In the genomic region with DNA sequence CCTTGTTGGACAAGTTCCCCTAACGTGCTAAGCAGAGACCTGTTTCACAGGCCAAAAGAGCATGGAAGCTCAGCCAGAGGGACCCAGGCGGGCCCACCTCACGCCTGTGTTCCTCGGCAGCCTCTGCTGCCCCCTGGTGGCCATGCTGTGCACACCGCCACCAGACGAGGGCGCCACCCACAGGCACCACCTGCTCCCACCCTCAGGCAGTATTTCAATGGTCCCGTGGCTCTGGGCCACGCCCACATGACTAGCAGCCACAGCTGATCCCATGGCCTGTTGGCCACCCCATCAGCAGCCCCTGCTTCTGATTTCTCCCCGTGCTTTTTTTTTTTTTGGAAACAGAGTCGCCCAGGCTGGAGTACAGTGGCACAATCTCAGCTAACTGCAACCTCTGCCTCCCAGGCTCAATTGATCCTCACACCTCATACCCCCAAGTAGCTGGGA, we compare ENCODE assay signal across 8 cellular contexts. TPM values are rescaled to one million over a fixed set of nuclear protein-coding genes. Genes with fewer than 3 reads are reported as not detected.
DNase-seq lines count a peak whose midpoint lies in the region; ATAC-seq and TF ChIP-seq lines count a peak whose summit lies in the region.

No MANE protein-coding gene starts in this region.

- DNase-seq in G401 (ENCODE audit: low spot score), result peak; percentile 78
- peak; percentile 96 for DNase-seq in HEK293T (ENCODE audit: extremely low spot score)
- DNase-seq in NCI-H146 (lab: John Stamatoyannopoulos, UW), result peak; percentile 90
- DNase-seq in T-helper 2 cell, result peak; percentile 79 to 89 (median 83)
- DNase-seq in amniotic epithelial cell (ENCODE audit: low read depth), result peak; percentile 81
- DNase-seq in left ventricle myocardium superior, result peak; percentile 94
- DNase-seq in sciatic nerve (ENCODE audit: low spot score), result peak; percentile 93

- CTCF ChIA-PET in HEK293T (lab: Yijun Ruan, JAX), result interaction anchor here (0.6 to 8.6 kb wide), 12 partner anchors 11 to 265 kb away, joined by 3 to 130 read pairs (median 4); partner anchors contain the start of genes POLR3K and RHBDF1

- in situ Hi-C loops in G401 (cut with HindIII; ENCODE audit: low sequenced_read_pairs), result no loop called here

- POLR2A ChIA-PET in HEK293T (lab: Yijun Ruan, JAX), result interaction anchor here (1.1 to 1.5 kb wide), 2 partner anchors 20 to 33 kb away, joined by 3 to 4 read pairs; no protein-coding TSS in a partner anchor

- peak; percentile 84 for ATAC-seq in left ventricle myocardium superior
- ATAC-seq in sciatic nerve, result peak; percentile 88
- no peak for ATAC-seq in GM21360 (IDR thresholded peaks at IDR 0.05; ENCODE audit: unreplicated experiment)

- intact Hi-C loops in left ventricle myocardium superior (cut with micrococcal nuclease), result no loop called here
- intact Hi-C loops in sciatic nerve (cut with DNase I), result loop anchor here (2.0 kb wide), 1 partner anchor 32 kb away; no protein-coding TSS in a partner anchor

TF ChIP-seq in HEK293T, 16 proteins besides CTCF, POLR2A, EP300 and RAD21:
- TF ChIP-seq ZNF384 (IDR thresholded peaks at IDR 0.05) (no peak), ARNT (IDR thresholded peaks at IDR 0.05) (0 out of 2 replicates have a peak, but pooled peaks have one; percentile 33), ELF4 (IDR thresholded peaks at IDR 0.05) (no peak), NFRKB (IDR thresholded peaks at IDR 0.05) (no peak), L3MBTL2 (conservative IDR thresholded peaks at IDR 0.05) (0 out of 2 replicates have a peak, but pooled peaks have one; percentile 23), LEF1 (IDR thresholded peaks at IDR 0.05; ENCODE audit: borderline replicate concordance) (peak; percentile 22; the same call in 1 of the 2 replicates), TARDBP (IDR thresholded peaks at IDR 0.05) (no peak), FOXA1 (IDR thresholded peaks at IDR 0.05) (no peak), SUZ12 (IDR thresholded peaks at IDR 0.05) (no peak)
- TF ChIP-seq, protein P1, sequence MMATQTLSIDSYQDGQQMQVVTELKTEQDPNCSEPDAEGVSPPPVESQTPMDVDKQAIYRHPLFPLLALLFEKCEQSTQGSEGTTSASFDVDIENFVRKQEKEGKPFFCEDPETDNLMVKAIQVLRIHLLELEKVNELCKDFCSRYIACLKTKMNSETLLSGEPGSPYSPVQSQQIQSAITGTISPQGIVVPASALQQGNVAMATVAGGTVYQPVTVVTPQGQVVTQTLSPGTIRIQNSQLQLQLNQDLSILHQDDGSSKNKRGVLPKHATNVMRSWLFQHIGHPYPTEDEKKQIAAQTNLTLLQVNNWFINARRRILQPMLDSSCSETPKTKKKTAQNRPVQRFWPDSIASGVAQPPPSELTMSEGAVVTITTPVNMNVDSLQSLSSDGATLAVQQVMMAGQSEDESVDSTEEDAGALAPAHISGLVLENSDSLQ (IDR thresholded peaks at IDR 0.05), result peak; percentile 64

RNA-seq across cellular contexts. Expression of gene MPG, which starts 18.9 kb away (rescaled TPM):
- 158 and 323 TPM in 2 replicates for total RNA-seq in G401 (2014; rRNA removed; shearing (Covaris generic))
- total RNA-seq in left ventricle myocardium superior (31.2 TPM), sciatic nerve (35.0 TPM)

RNA-seq across cellular contexts. Expression of gene RHBDF1, which starts 24.5 kb away (rescaled TPM):
- 21.4 and 24.9 TPM in 2 replicates for total RNA-seq in G401 (2014; rRNA removed; shearing (Covaris generic))
- total RNA-seq in left ventricle myocardium superior (20.0 TPM), sciatic nerve (116 TPM)

RNA-seq across cellular contexts. Expression of gene NPRL3, which starts 41.5 kb away (rescaled TPM):
- 4.5 and 11.2 TPM in 2 replicates for total RNA-seq in G401 (2014; rRNA removed; shearing (Covaris generic))
- total RNA-seq in left ventricle myocardium superior (21.7 TPM), sciatic nerve (45.7 TPM)

RNA-seq across cellular contexts. Expression of gene SNRNP25, which starts 43.3 kb away (rescaled TPM):
- 53.9 and 57.0 TPM in 2 replicates for total RNA-seq in G401 (2014; rRNA removed; shearing (Covaris generic))
- 72.8 TPM for total RNA-seq in left ventricle myocardium superior
- 8.7 TPM for total RNA-seq in sciatic nerve

RNA-seq across cellular contexts. Expression of gene POLR3K, which starts 43.5 kb away (rescaled TPM):
- 19.2 and 36.9 TPM in 2 replicates for total RNA-seq in G401 (2014; rRNA removed; shearing (Covaris generic))
- 12.9 TPM for total RNA-seq in left ventricle myocardium superior
- 7.1 TPM for total RNA-seq in sciatic nerve
